In genomic region chr7:44213206-44213871, GRCh38 we compare ENCODE assay signal across 2 cellular contexts.
TF ChIP-seq lines count a peak whose summit lies in the region.

No MANE protein-coding gene starts in this region.

TF ChIP-seq in WTC11, 78 proteins besides CTCF, POLR2A, EP300 and RAD21:
- TF ChIP-seq ZNF671 (CRISPR knock-in tag; IDR thresholded peaks at IDR 0.05) = no peak
- TF ChIP-seq SP1 (CRISPR knock-in tag; conservative IDR thresholded peaks at IDR 0.05) = no peak
- no peak for TF ChIP-seq MAX (CRISPR knock-in tag; IDR thresholded peaks at IDR 0.05)

TF ChIP-seq in HepG2, 621 proteins besides CTCF, POLR2A, EP300 and RAD21:
- TF ChIP-seq HNRNPH1 (optimal IDR thresholded peaks at IDR 0.05; ENCODE audit: low read depth, low read length) = no peak
